Comparison of ENCODE assay signal across 16 cellular contexts in the genomic region with DNA sequence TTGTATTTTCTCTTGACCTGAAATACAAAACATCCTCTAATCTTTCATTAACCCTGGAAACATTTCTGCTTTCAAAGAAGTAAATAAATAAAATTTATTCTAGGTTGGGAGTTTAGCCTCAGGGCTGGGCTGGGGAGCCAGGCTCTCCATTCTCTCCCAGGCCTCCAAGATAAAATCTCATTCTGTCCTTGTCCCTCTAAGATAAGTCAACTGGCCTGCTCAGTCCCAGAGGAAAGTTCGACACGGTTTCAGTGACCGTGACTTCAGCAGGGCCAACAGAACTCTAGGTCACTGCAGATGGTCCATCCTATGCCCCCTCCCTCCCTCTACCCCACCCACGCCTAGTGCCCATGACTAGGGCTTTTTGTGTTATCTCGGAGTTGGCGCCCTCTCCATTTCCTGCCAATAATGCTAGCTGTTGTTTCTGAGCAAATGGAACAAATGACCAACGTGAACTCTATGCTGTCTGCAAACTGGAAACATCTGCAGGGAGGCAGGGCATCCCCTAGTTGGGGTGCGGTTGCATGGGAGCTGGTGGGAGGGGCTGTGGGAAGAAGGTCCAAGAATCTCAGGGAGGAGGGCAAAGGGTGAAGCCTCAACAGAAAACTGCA. TPM values are rescaled to one million over a fixed set of nuclear protein-coding genes. Genes with fewer than 3 reads are reported as not detected.
DNase-seq lines count a peak whose midpoint lies in the region; ATAC-seq, FAIRE-seq and TF ChIP-seq lines count a peak whose summit lies in the region.
"Had no signal": no experiment of that assay in that cellular context is flagged by ENCODE, and none has a peak within 500 bp of the region (broad histone marks: within the 10 kb centered on the region; RNA-seq: fewer than 3 reads in every experiment).

No MANE protein-coding gene starts in this region.

- H3K27me3 ChIP-seq in HepG2 (ENCODE audit: control insufficient read depth in 1 of 2, insufficient read depth in 2 of 2, low read length in 2 of 2) (no peaks in the 10 kb centered on the region), right lobe of liver (no peaks in the 10 kb centered on the region), body of pancreas (no peaks in the 10 kb centered on the region), tibial artery (no peaks in the 10 kb centered on the region), stomach (no peaks in the 10 kb centered on the region)
- H3K27me3 ChIP-seq: neural progenitor cell had no signal

- TF ChIP-seq CTCF in HepG2 (CRISPR knock-in tag; IDR thresholded peaks at IDR 0.05) = 0 out of 2 replicates have a peak, but pooled peaks have one; percentile 4
- no peak for TF ChIP-seq CTCF in right lobe of liver (IDR thresholded peaks at IDR 0.05)
- no peak for TF ChIP-seq CTCF in body of pancreas (IDR thresholded peaks at IDR 0.05)
- no peak for TF ChIP-seq CTCF in tibial artery (IDR thresholded peaks at IDR 0.05)
- no peak for TF ChIP-seq CTCF in stomach (IDR thresholded peaks at IDR 0.05)

- H3K4me3 ChIP-seq in HepG2 (replicated peaks in 1 of 3; ENCODE audit: insufficient read depth in 1 of 3, low read depth in 2 of 3, low read length in 3 of 3) (no peak overlapping the region; a peak in 1 of 6 replicates), right lobe of liver (no peak overlapping the region), body of pancreas (no peak overlapping the region), tibial artery (no peak overlapping the region), stomach (no peak overlapping the region)
- H3K4me3 ChIP-seq: neural progenitor cell, PC-9 had no signal

- no peak overlapping the region for H3K9ac ChIP-seq in HepG2 (ENCODE audit: insufficient read depth, low read depth, low read length)
- H3K9ac ChIP-seq: neural progenitor cell had no signal

- POLR2A ChIA-PET in HepG2 (lab: Yijun Ruan, JAX) = interaction anchor here (2.5 kb wide), 1 partner anchor 106 kb away, joined by 7 read pairs; a partner anchor contains a TSS

- TF ChIP-seq POLR2A in HepG2 (IDR thresholded peaks at IDR 0.05; ENCODE audit: insufficient read depth in 1 of 2, low read depth in 2 of 2, low read length in 2 of 2) (no peak), right lobe of liver (IDR thresholded peaks at IDR 0.05) (no peak), body of pancreas (IDR thresholded peaks at IDR 0.05) (no peak), stomach (IDR thresholded peaks at IDR 0.05) (no peak)

- peak overlapping the region; percentile 58; the same call in 1 of the 2 replicates for H3K4me2 ChIP-seq in HepG2 (ENCODE audit: low read depth, low read length)
- H3K4me2 ChIP-seq: neural progenitor cell, PC-9 had no signal

- TF ChIP-seq RAD21 in HepG2 (CRISPR knock-in tag; IDR thresholded peaks at IDR 0.05) = no peak

- FAIRE-seq in HepG2 (lab: Jason Lieb, UNC) = no peak
- FAIRE-seq: colon, GM12891 had no signal

- H2AFZ ChIP-seq in HepG2 (ENCODE audit: low read length) = no peak overlapping the region
- H2AFZ ChIP-seq: neural progenitor cell, PC-9 had no signal

- H3K27ac ChIP-seq in HepG2 (ENCODE audit: extremely low read length, insufficient read depth, low read length) (no peak overlapping the region), right lobe of liver (no peak overlapping the region), body of pancreas (no peak overlapping the region), tibial artery (peak overlapping the region; percentile 27 to 81), stomach (peak overlapping the region in 2 of 5 donors; percentile 47 to 90)
- H3K27ac ChIP-seq: HL-60, neural progenitor cell, PC-9 had no signal

- intact Hi-C loops in HepG2 (cut with micrococcal nuclease; ENCODE audit: unreplicated experiment) = no loop called here
- intact Hi-C loops in right lobe of liver (cut with DNase I) = no loop called here
- intact Hi-C loops in body of pancreas (cut with DNase I) = loop anchor here (10.0 kb wide), 1 partner anchor 151 kb away; no protein-coding TSS in a partner anchor
- intact Hi-C loops in tibial artery (cut with DNase I; ENCODE audit: low total_unique reads) = no loop called here
- intact Hi-C loops in stomach (cut with DNase I; ENCODE audit: low total_unique reads) = no loop called here

- BruUV-seq in HepG2 (replicated peaks; lab: Mats Ljungman, UMichigan) = no TSS peak

- no peak for ATAC-seq in HepG2
- ATAC-seq in right lobe of liver = no peak
- ATAC-seq in body of pancreas = peak; percentile 19

- in situ Hi-C loops in HepG2 (cut with HindIII; ENCODE audit: extremely low pct_ligation_motif_present, low pct_unique_long_range_greater_than_20kb) = no loop called here

- H3K9me3 ChIP-seq in HepG2 (ENCODE audit: low read length) (no peaks in the 10 kb centered on the region), right lobe of liver (no peaks in the 10 kb centered on the region), body of pancreas (no peaks in the 10 kb centered on the region), tibial artery (no peaks in the 10 kb centered on the region), stomach (no peaks in the 10 kb centered on the region)

- TF ChIP-seq EP300 in HepG2 (IDR thresholded peaks at IDR 0.05; ENCODE audit: low read depth in 2 of 2, low read length in 2 of 2) = no peak
- TF ChIP-seq EP300 in HepG2 (CRISPR knock-in tag; IDR thresholded peaks at IDR 0.05; ENCODE audit: borderline replicate concordance) = no peak
- TF ChIP-seq EP300 in stomach (IDR thresholded peaks at IDR 0.05) = no peak

- H3K4me1 ChIP-seq in HepG2 (ENCODE audit: insufficient read depth, low read length) (peaks cover 89% of the 10 kb centered on the region), right lobe of liver (peaks cover 0 to 18% (median 14%) of the 10 kb centered on the region in 4 donors), body of pancreas (peaks cover 21% of the 10 kb centered on the region), tibial artery (peaks cover 0 to 52% (median 33%) of the 10 kb centered on the region in 4 donors), stomach (peaks cover 26 to 65% (median 47%) of the 10 kb centered on the region in 4 donors)
- H3K4me1 ChIP-seq: neural progenitor cell had no signal

- no peaks in the 10 kb centered on the region for H4K20me1 ChIP-seq in HepG2 (ENCODE audit: insufficient read depth, low read length)

- no peaks in the 10 kb centered on the region for H3K79me2 ChIP-seq in HepG2 (ENCODE audit: insufficient read depth, low read length)

- CTCF ChIA-PET in HepG2 (lab: Yijun Ruan, JAX; ENCODE audit: low intra/inter-chr PET ratio, low total read pairs) = no interaction called here

- H3K36me3 ChIP-seq in HepG2 (replicated peaks in 1 of 2; ENCODE audit: control insufficient read depth in 1 of 2, insufficient read depth in 2 of 2, low read length in 2 of 2) (no peaks in the 10 kb centered on the region), right lobe of liver (no peaks in the 10 kb centered on the region), body of pancreas (replicated peaks in 1 of 2; ENCODE audit: insufficient read depth in 1 of 2, low read depth in 2 of 2) (no peaks in the 10 kb centered on the region), tibial artery (no peaks in the 10 kb centered on the region), stomach (no peaks in the 10 kb centered on the region)
- H3K36me3 ChIP-seq: neural progenitor cell had no signal

- peak; percentile 39 for DNase-seq in HepG2 (ENCODE audit: low spot score)
- DNase-seq in right lobe of liver = no peak
- DNase-seq in body of pancreas = no peak
- DNase-seq in left kidney (ENCODE audit: low read depth, low spot score) = peak; percentile 11
- no peak for DNase-seq in tibial artery
- no peak for DNase-seq in stomach
- no peak for DNase-seq in NCI-H1417 treated with DMSO at 0.1 percent for 48 hours (lab: John Stamatoyannopoulos, UW)
- DNase-seq in NCI-H2029 treated with DMSO at 0.1 percent for 48 hours (lab: John Stamatoyannopoulos, UW) = no peak
- DNase-seq: DMS79 treated with DMSO at 0.1 percent for 48 hours, MM.1S, PC-9 had no signal

- WGBS in HepG2 (ENCODE audit: low lambda C conversion rate) = 9% methylated on average over 8 of the region's 8 CpGs
- WGBS in right lobe of liver (ENCODE audit: insufficient coverage, low coverage, low lambda C conversion rate, missing lambda C conversion rate) = 43% methylated on average over 8 of the region's 8 CpGs
- WGBS in body of pancreas, 2 donors = 63 to 69% methylated on average over 8 of the region's 8 CpGs
- 58 to 75% (median 65%) methylated on average over 8 of the region's 8 CpGs for WGBS in stomach, 5 donors

RNA-seq across cellular contexts. Expression of a gene that starts 10.1 kb away (rescaled TPM):
- total RNA-seq in HepG2 (2016; rRNA removed; fragmentation: Illumina TruSeq; extraction: Trizol) = not detected in 2 replicates
- not detected in 2 replicates for total RNA-seq in HepG2 (2016; cell fraction: cytosol; rRNA removed; fragmentation: Illumina TruSeq; extraction: Trizol; ENCODE audit: low read depth)
- total RNA-seq in HepG2 (2016; cell fraction: insoluble cytoplasmic fraction; rRNA removed; fragmentation: Illumina TruSeq; extraction: Trizol) = not detected in 2 replicates
- total RNA-seq in HepG2 (2016; cell fraction: membrane; rRNA removed; fragmentation: Illumina TruSeq; extraction: Trizol) = not detected in 2 replicates
- total RNA-seq in HepG2 (2016; cell fraction: nucleus; rRNA removed; fragmentation: Illumina TruSeq; extraction: Trizol) = not detected in 2 replicates
- polyA plus RNA-seq in HepG2 (2011; rRNA removed) = 0.09 TPM in 1 of 2 replicates, not detected in the other
- polyA plus RNA-seq in HepG2 (2011; cell fraction: cytosol; rRNA removed) = 0.04 TPM in 1 of 2 replicates, not detected in the other
- polyA plus RNA-seq in HepG2 (2011; cell fraction: nucleus; rRNA removed) = not detected in 2 replicates
- polyA plus RNA-seq in HepG2 (2012) = not detected in 2 replicates
- polyA plus RNA-seq in HepG2 (2016; cell fraction: cytosol; fragmentation: Illumina TruSeq; extraction: Trizol; ENCODE audit: low read depth) = not detected in 2 replicates
- polyA plus RNA-seq in HepG2 (2016; cell fraction: insoluble cytoplasmic fraction; fragmentation: Illumina TruSeq; extraction: Trizol; ENCODE audit: low read depth) = not detected in 2 replicates
- polyA plus RNA-seq in HepG2 (2016; cell fraction: membrane; fragmentation: Illumina TruSeq; extraction: Trizol; ENCODE audit: low read depth) = not detected in 2 replicates
- not detected in 2 replicates for polyA plus RNA-seq in HepG2 (2016; cell fraction: nucleus; fragmentation: Illumina TruSeq; extraction: Trizol; ENCODE audit: insufficient read depth, low read depth)
- 0.44 TPM in 1 of 2 replicates, not detected in the other for polyA minus RNA-seq in HepG2 (2011; rRNA and poly(A)+ RNA removed; ENCODE audit: low replicate concordance)
- polyA minus RNA-seq in HepG2 (2011; cell fraction: cytosol; rRNA and poly(A)+ RNA removed) = not detected in 2 replicates
- polyA minus RNA-seq in HepG2 (2011; cell fraction: nucleus; rRNA and poly(A)+ RNA removed) = not detected in 2 replicates
- 1 to 10 TPM; 2.7 to 6.3 (median 3.9) TPM for total RNA-seq in right lobe of liver
- total RNA-seq in body of pancreas = 1 to 10 TPM; 1.6 to 3.6 TPM
- 10 to 100 TPM in 1 of 5 donors, 1 to 10 TPM in 2, under 1 TPM in 2; 0.29 to 44.3 (median 3.7) TPM for total RNA-seq in stomach
- 1 to 10 TPM; 1.2 to 5.9 (median 4.7) TPM for polyA plus RNA-seq in stomach
- total RNA-seq: activated CD8-positive, alpha-beta memory T cell treated with anti-CD3 and anti-CD28 coated beads for 36 hours; PC-9 had no signal

RNA-seq across cellular contexts. Expression of a gene that starts 10.1 kb away (rescaled TPM):
- total RNA-seq in HepG2 (2016; rRNA removed; fragmentation: Illumina TruSeq; extraction: Trizol) (not detected in 2 replicates), right lobe of liver (1 to 10 TPM; 2.4 to 9.7 (median 5.8) TPM), body of pancreas (1 to 10 TPM in 1 of 2 donors, not detected in 1; 1.0 TPM), stomach (1 to 10 TPM in 1 of 5 donors, not detected in 4; 7.6 TPM)
- total RNA-seq in HepG2 (2016; cell fraction: cytosol; rRNA removed; fragmentation: Illumina TruSeq; extraction: Trizol; ENCODE audit: low read depth) = not detected in 2 replicates
- not detected in 2 replicates for total RNA-seq in HepG2 (2016; cell fraction: insoluble cytoplasmic fraction; rRNA removed; fragmentation: Illumina TruSeq; extraction: Trizol)
- total RNA-seq in HepG2 (2016; cell fraction: membrane; rRNA removed; fragmentation: Illumina TruSeq; extraction: Trizol) = not detected in 2 replicates
- not detected in 2 replicates for total RNA-seq in HepG2 (2016; cell fraction: nucleus; rRNA removed; fragmentation: Illumina TruSeq; extraction: Trizol)
- polyA plus RNA-seq in HepG2 (2011; rRNA removed) (not detected in 2 replicates), stomach (1 to 10 TPM; 1.2 to 6.5 (median 2.7) TPM)
- polyA plus RNA-seq in HepG2 (2011; cell fraction: cytosol; rRNA removed) = 0.13 TPM in 1 of 2 replicates, not detected in the other
- polyA plus RNA-seq in HepG2 (2011; cell fraction: nucleus; rRNA removed) = not detected in 2 replicates
- not detected in 2 replicates for polyA plus RNA-seq in HepG2 (2012)
- not detected in 2 replicates for polyA plus RNA-seq in HepG2 (2016; cell fraction: cytosol; fragmentation: Illumina TruSeq; extraction: Trizol; ENCODE audit: low read depth)
- polyA plus RNA-seq in HepG2 (2016; cell fraction: insoluble cytoplasmic fraction; fragmentation: Illumina TruSeq; extraction: Trizol; ENCODE audit: low read depth) = not detected in 2 replicates
- not detected in 2 replicates for polyA plus RNA-seq in HepG2 (2016; cell fraction: membrane; fragmentation: Illumina TruSeq; extraction: Trizol; ENCODE audit: low read depth)
- not detected in 2 replicates for polyA plus RNA-seq in HepG2 (2016; cell fraction: nucleus; fragmentation: Illumina TruSeq; extraction: Trizol; ENCODE audit: insufficient read depth, low read depth)
- not detected in 2 replicates for polyA minus RNA-seq in HepG2 (2011; rRNA and poly(A)+ RNA removed; ENCODE audit: low replicate concordance)
- not detected in 2 replicates for polyA minus RNA-seq in HepG2 (2011; cell fraction: cytosol; rRNA and poly(A)+ RNA removed)
- not detected in 2 replicates for polyA minus RNA-seq in HepG2 (2011; cell fraction: nucleus; rRNA and poly(A)+ RNA removed)
- total RNA-seq: PC-9 had no signal

RNA-seq across cellular contexts. Expression of a gene that starts 39.7 kb away (rescaled TPM):
- total RNA-seq in HepG2 (2016; rRNA removed; fragmentation: Illumina TruSeq; extraction: Trizol) (0.27 TPM in 1 of 2 replicates, not detected in the other), right lobe of liver (10 to 100 TPM in 2 of 6 experiments, 1 to 10 TPM in 4; 6.1 to 16.9 (median 9.3) TPM), body of pancreas (1 to 10 TPM; 5.3 to 6.0 TPM), stomach (10 to 100 TPM in 2 of 5 donors, 1 to 10 TPM in 3; 2.2 to 19.0 (median 3.2) TPM)
- not detected in 2 replicates for total RNA-seq in HepG2 (2016; cell fraction: cytosol; rRNA removed; fragmentation: Illumina TruSeq; extraction: Trizol; ENCODE audit: low read depth)
- 0.28 TPM in 1 of 2 replicates, not detected in the other for total RNA-seq in HepG2 (2016; cell fraction: insoluble cytoplasmic fraction; rRNA removed; fragmentation: Illumina TruSeq; extraction: Trizol)
- 0.10 and 0.12 TPM in 2 replicates for total RNA-seq in HepG2 (2016; cell fraction: membrane; rRNA removed; fragmentation: Illumina TruSeq; extraction: Trizol)
- 0.22 and 0.81 TPM in 2 replicates for total RNA-seq in HepG2 (2016; cell fraction: nucleus; rRNA removed; fragmentation: Illumina TruSeq; extraction: Trizol)
- polyA plus RNA-seq in HepG2 (2011; rRNA removed) (0.61 and 0.89 TPM in 2 replicates), stomach (10 to 100 TPM; 12.3 to 18.3 (median 17.1) TPM)
- 0.15 and 0.34 TPM in 2 replicates for polyA plus RNA-seq in HepG2 (2011; cell fraction: cytosol; rRNA removed)
- 2.7 and 3.0 TPM in 2 replicates for polyA plus RNA-seq in HepG2 (2011; cell fraction: nucleus; rRNA removed)
- polyA plus RNA-seq in HepG2 (2012) = 0.66 and 0.83 TPM in 2 replicates
- polyA plus RNA-seq in HepG2 (2016; cell fraction: cytosol; fragmentation: Illumina TruSeq; extraction: Trizol; ENCODE audit: low read depth) = 0.16 and 0.20 TPM in 2 replicates
- not detected in 2 replicates for polyA plus RNA-seq in HepG2 (2016; cell fraction: insoluble cytoplasmic fraction; fragmentation: Illumina TruSeq; extraction: Trizol; ENCODE audit: low read depth)
- polyA plus RNA-seq in HepG2 (2016; cell fraction: membrane; fragmentation: Illumina TruSeq; extraction: Trizol; ENCODE audit: low read depth) = 0.19 and 0.20 TPM in 2 replicates
- 0.85 and 1.2 TPM in 2 replicates for polyA plus RNA-seq in HepG2 (2016; cell fraction: nucleus; fragmentation: Illumina TruSeq; extraction: Trizol; ENCODE audit: insufficient read depth, low read depth)
- 0.33 TPM in 1 of 2 replicates, not detected in the other for polyA minus RNA-seq in HepG2 (2011; rRNA and poly(A)+ RNA removed; ENCODE audit: low replicate concordance)
- not detected in 2 replicates for polyA minus RNA-seq in HepG2 (2011; cell fraction: cytosol; rRNA and poly(A)+ RNA removed)
- polyA minus RNA-seq in HepG2 (2011; cell fraction: nucleus; rRNA and poly(A)+ RNA removed) = 1.4 and 1.9 TPM in 2 replicates

Comparison
In these comparisons a context has a peak if more than half of its experiments do, and no peak if none do; other contexts are left out.
1. DNase-seq: peak in HepG2 (single experiment) and left kidney (single experiment); none in right lobe of liver (0 of 3), body of pancreas (0 of 4), tibial artery (0 of 2), stomach (single experiment), NCI-H1417 treated with DMSO at 0.1 percent for 48 hours (single experiment) and NCI-H2029 treated with DMSO at 0.1 percent for 48 hours (single experiment).
2. H3K27ac ChIP-seq: peak in tibial artery (2 of 2); none in HepG2 (single experiment), right lobe of liver (0 of 3) and body of pancreas (0 of 4).